17 cellular contexts compared by ENCODE assay signal in genomic region chr6:158603261-158604047, GRCh38. TPM values are rescaled to one million over a fixed set of nuclear protein-coding genes. Genes with fewer than 3 reads are reported as not detected.
DNase-seq lines count a peak whose midpoint lies in the region; ATAC-seq lines count a peak whose summit lies in the region.
"Had no signal": no experiment of that assay in that cellular context is flagged by ENCODE, and none has a peak within 500 bp of the region (broad histone marks: within the 10 kb centered on the region; RNA-seq: fewer than 3 reads in every experiment).

No MANE protein-coding gene starts in this region.

- H3K4me1 Mint-ChIP-seq in CD4-positive, CD25-positive, alpha-beta regulatory T cell, result peaks cover 6 to 19% (median 9%) of the 10 kb centered on the region in 4 donors
- peaks cover 12 to 22% (median 16%) of the 10 kb centered on the region in 3 donors for H3K4me1 Mint-ChIP-seq in CD8-positive, alpha-beta memory T cell
- H3K4me1 Mint-ChIP-seq in central memory CD8-positive, alpha-beta T cell, result peaks cover 24% of the 10 kb centered on the region
- peaks cover 14 to 22% of the 10 kb centered on the region in 2 donors for H3K4me1 Mint-ChIP-seq in natural killer cell treated with Interleukin-12 subunit alpha and Interleukin-12 subunit beta and Interleukin-15 and Interleukin-18, amount 100 ng/mL, for 72 hours (ENCODE audit: low read depth in 2 of 2)
- H3K4me1 Mint-ChIP-seq: B cell had no signal

- H3K4me3 ChIP-seq in CD4-positive, CD25-positive, alpha-beta regulatory T cell (ENCODE audit: low read depth, low read length), result no peak overlapping the region
- H3K4me3 ChIP-seq in CD8-positive, alpha-beta memory T cell (ENCODE audit: low read length), result no peak overlapping the region
- H3K4me3 ChIP-seq: PC-9 had no signal

- peaks cover 29% of the 10 kb centered on the region for H3K36me3 Mint-ChIP-seq in CD4-positive, CD25-positive, alpha-beta regulatory T cell
- peaks cover 0 to 83% (median 13%) of the 10 kb centered on the region in 3 donors for H3K36me3 Mint-ChIP-seq in CD8-positive, alpha-beta memory T cell
- peaks cover 43% of the 10 kb centered on the region for H3K36me3 Mint-ChIP-seq in central memory CD8-positive, alpha-beta T cell (ENCODE audit: insufficient read depth)
- peaks cover 11% of the 10 kb centered on the region for H3K36me3 Mint-ChIP-seq in natural killer cell treated with Interleukin-12 subunit alpha and Interleukin-12 subunit beta and Interleukin-15 and Interleukin-18, amount 100 ng/mL, for 72 hours

- peak overlapping the region in 2 of 3 donors; percentile 50 to 72 for H3K27ac Mint-ChIP-seq in CD4-positive, CD25-positive, alpha-beta regulatory T cell
- peak overlapping the region in 5 of 8 donors; percentile 34 to 78 (median 38) for H3K27ac Mint-ChIP-seq in CD8-positive, alpha-beta memory T cell
- H3K27ac Mint-ChIP-seq in central memory CD8-positive, alpha-beta T cell (ENCODE audit: low read depth), result peak overlapping the region; percentile 44
- H3K27ac Mint-ChIP-seq in natural killer cell treated with Interleukin-12 subunit alpha and Interleukin-12 subunit beta and Interleukin-15 and Interleukin-18, amount 100 ng/mL, for 72 hours, result peak overlapping the region; percentile 68 to 78
- H3K27ac Mint-ChIP-seq: B cell; CD8-positive, alpha-beta T cell had no signal

- H3K9me3 Mint-ChIP-seq in CD4-positive, CD25-positive, alpha-beta regulatory T cell, result no peaks in the 10 kb centered on the region
- no peaks in the 10 kb centered on the region for H3K9me3 Mint-ChIP-seq in CD8-positive, alpha-beta memory T cell
- no peaks in the 10 kb centered on the region for H3K9me3 Mint-ChIP-seq in central memory CD8-positive, alpha-beta T cell
- H3K9me3 Mint-ChIP-seq in natural killer cell treated with Interleukin-12 subunit alpha and Interleukin-12 subunit beta and Interleukin-15 and Interleukin-18, amount 100 ng/mL, for 72 hours, result no peaks in the 10 kb centered on the region
- H3K9me3 Mint-ChIP-seq: CD8-positive, alpha-beta T cell had no signal

- no peak for DNase-seq in CD4-positive, CD25-positive, alpha-beta regulatory T cell
- DNase-seq in CD8-positive, alpha-beta memory T cell, result no peak
- DNase-seq in central memory CD8-positive, alpha-beta T cell (ENCODE audit: low spot score in 2 of 2), result no peak
- DNase-seq in natural killer cell treated with Interleukin-12 subunit alpha and Interleukin-12 subunit beta and Interleukin-15 and Interleukin-18, amount 100 ng/mL, for 72 hours (ENCODE audit: low spot score), result no peak
- DNase-seq in NCI-H2227 treated with DMSO at 0.1 percent for 48 hours (lab: John Stamatoyannopoulos, UW) (no peak), GM03348 (ENCODE audit: low spot score) (no peak)
- DNase-seq: CD8-positive, alpha-beta T cell; DMS 273 treated with DMSO at 0.1 percent for 48 hours; Karpas-422; MM.1S; NCI-H1105; NCI-H187; NCI-H446 treated with DMSO at 0.1 percent for 48 hours; NCI-H774; PC-9 had no signal

- no peak overlapping the region for H3K4me3 Mint-ChIP-seq in CD4-positive, CD25-positive, alpha-beta regulatory T cell
- H3K4me3 Mint-ChIP-seq in CD8-positive, alpha-beta memory T cell, result no peak overlapping the region
- no peak overlapping the region for H3K4me3 Mint-ChIP-seq in central memory CD8-positive, alpha-beta T cell
- H3K4me3 Mint-ChIP-seq in natural killer cell treated with Interleukin-12 subunit alpha and Interleukin-12 subunit beta and Interleukin-15 and Interleukin-18, amount 100 ng/mL, for 72 hours, result no peak overlapping the region
- H3K4me3 Mint-ChIP-seq: B cell; CD8-positive, alpha-beta T cell had no signal

- ATAC-seq in CD4-positive, CD25-positive, alpha-beta regulatory T cell (ENCODE audit: low read depth in 2 of 2), result no peak
- ATAC-seq in central memory CD8-positive, alpha-beta T cell (replicated peaks; ENCODE audit: extremely low read depth, poor library complexity, severe bottlenecking), result no peak
- no peak for ATAC-seq in natural killer cell treated with Interleukin-12 subunit alpha and Interleukin-12 subunit beta and Interleukin-15 and Interleukin-18, amount 100 ng/mL, for 72 hours
- no peak for ATAC-seq in HG03196 (IDR thresholded peaks at IDR 0.05; ENCODE audit: unreplicated experiment)
- ATAC-seq: CD8-positive, alpha-beta T cell had no signal

- peaks cover 62% of the 10 kb centered on the region for H3K36me3 ChIP-seq in CD4-positive, CD25-positive, alpha-beta regulatory T cell (ENCODE audit: control insufficient read depth, insufficient read depth, low read length)
- peaks cover 34% of the 10 kb centered on the region for H3K36me3 ChIP-seq in CD8-positive, alpha-beta memory T cell (ENCODE audit: insufficient read depth, low read length)

- CTCF ChIA-PET in CD8-positive, alpha-beta memory T cell (lab: Charles Lee), result interaction anchor here (1.1 to 4.0 kb wide), 3 partner anchors 8 to 389 kb away, joined by 4 to 12 read pairs (median 7); no protein-coding TSS in a partner anchor

- no peaks in the 10 kb centered on the region for H3K27me3 ChIP-seq in CD4-positive, CD25-positive, alpha-beta regulatory T cell (ENCODE audit: control insufficient read depth, insufficient read depth, low read length)
- no peaks in the 10 kb centered on the region for H3K27me3 ChIP-seq in CD8-positive, alpha-beta memory T cell (ENCODE audit: insufficient read depth, low read length, poor library complexity, severe bottlenecking)

- H3K27ac ChIP-seq in CD4-positive, CD25-positive, alpha-beta regulatory T cell (ENCODE audit: insufficient read depth, low read length, poor library complexity, severe bottlenecking), result no peak overlapping the region
- no peak overlapping the region for H3K27ac ChIP-seq in CD8-positive, alpha-beta memory T cell (ENCODE audit: low read depth, low read length)
- H3K27ac ChIP-seq: PC-9 had no signal

- no peaks in the 10 kb centered on the region for H3K9me3 ChIP-seq in CD4-positive, CD25-positive, alpha-beta regulatory T cell (ENCODE audit: control insufficient read depth in 2 of 2, low read length in 2 of 2)
- H3K9me3 ChIP-seq in CD8-positive, alpha-beta memory T cell (ENCODE audit: low read length), result no peaks in the 10 kb centered on the region

- POLR2A ChIA-PET in CD8-positive, alpha-beta memory T cell (lab: Charles Lee), result no interaction called here

- H3K27me3 Mint-ChIP-seq in CD4-positive, CD25-positive, alpha-beta regulatory T cell, result no peaks in the 10 kb centered on the region
- H3K27me3 Mint-ChIP-seq in CD8-positive, alpha-beta memory T cell, result no peaks in the 10 kb centered on the region
- H3K27me3 Mint-ChIP-seq in central memory CD8-positive, alpha-beta T cell, result no peaks in the 10 kb centered on the region
- no peaks in the 10 kb centered on the region for H3K27me3 Mint-ChIP-seq in natural killer cell treated with Interleukin-12 subunit alpha and Interleukin-12 subunit beta and Interleukin-15 and Interleukin-18, amount 100 ng/mL, for 72 hours
- H3K27me3 Mint-ChIP-seq: B cell had no signal

- no peaks in the 10 kb centered on the region for H3K4me1 ChIP-seq in CD4-positive, CD25-positive, alpha-beta regulatory T cell (ENCODE audit: control insufficient read depth, insufficient read depth, low read length, poor library complexity, severe bottlenecking)
- no peaks in the 10 kb centered on the region for H3K4me1 ChIP-seq in CD8-positive, alpha-beta memory T cell (ENCODE audit: insufficient read depth, low read length)

RNA-seq across cellular contexts. Expression of gene DYNLT1, which starts 41.1 kb away (rescaled TPM):
- total RNA-seq in CD4-positive, CD25-positive, alpha-beta regulatory T cell, result 123 TPM
- polyA plus RNA-seq in CD4-positive, CD25-positive, alpha-beta regulatory T cell, result 100 to 1,000 TPM; 103 to 127 (median 113) TPM
- 100 to 1,000 TPM in 1 of 2 experiments, 10 to 100 TPM in 1; 94.8 to 103 TPM for total RNA-seq in CD8-positive, alpha-beta memory T cell
- 83.2 TPM for polyA plus RNA-seq in CD8-positive, alpha-beta memory T cell
- total RNA-seq in natural killer cell treated with Interleukin-12 subunit alpha and Interleukin-12 subunit beta and Interleukin-15 and Interleukin-18, amount 100 ng/mL, for 72 hours, result 100 to 1,000 TPM; 117 to 157 TPM

RNA-seq across cellular contexts. Expression of gene TMEM181, which starts 43.6 kb away (rescaled TPM):
- 21.2 TPM for total RNA-seq in CD4-positive, CD25-positive, alpha-beta regulatory T cell
- 1 to 10 TPM; 4.9 to 5.7 (median 5.5) TPM for polyA plus RNA-seq in CD4-positive, CD25-positive, alpha-beta regulatory T cell
- total RNA-seq in CD8-positive, alpha-beta memory T cell, result 10 to 100 TPM; 16.0 to 16.6 TPM
- polyA plus RNA-seq in CD8-positive, alpha-beta memory T cell, result 11.2 TPM
- total RNA-seq in natural killer cell treated with Interleukin-12 subunit alpha and Interleukin-12 subunit beta and Interleukin-15 and Interleukin-18, amount 100 ng/mL, for 72 hours, result 10 to 100 TPM; 19.6 to 30.9 TPM

RNA-seq across cellular contexts. Expression of gene SYTL3, which starts 46.4 kb away (rescaled TPM):
- total RNA-seq in CD4-positive, CD25-positive, alpha-beta regulatory T cell, result 54.8 TPM
- polyA plus RNA-seq in CD4-positive, CD25-positive, alpha-beta regulatory T cell, result 10 to 100 TPM; 12.2 to 15.5 (median 13.8) TPM
- 100 to 1,000 TPM in 1 of 2 experiments, 10 to 100 TPM in 1; 96.6 to 102 TPM for total RNA-seq in CD8-positive, alpha-beta memory T cell
- polyA plus RNA-seq in CD8-positive, alpha-beta memory T cell, result 19.5 TPM
- total RNA-seq in natural killer cell treated with Interleukin-12 subunit alpha and Interleukin-12 subunit beta and Interleukin-15 and Interleukin-18, amount 100 ng/mL, for 72 hours, result 100 to 1,000 TPM; 199 to 246 TPM
